ENCODE assay signal across 28 cellular contexts in the genomic region with DNA sequence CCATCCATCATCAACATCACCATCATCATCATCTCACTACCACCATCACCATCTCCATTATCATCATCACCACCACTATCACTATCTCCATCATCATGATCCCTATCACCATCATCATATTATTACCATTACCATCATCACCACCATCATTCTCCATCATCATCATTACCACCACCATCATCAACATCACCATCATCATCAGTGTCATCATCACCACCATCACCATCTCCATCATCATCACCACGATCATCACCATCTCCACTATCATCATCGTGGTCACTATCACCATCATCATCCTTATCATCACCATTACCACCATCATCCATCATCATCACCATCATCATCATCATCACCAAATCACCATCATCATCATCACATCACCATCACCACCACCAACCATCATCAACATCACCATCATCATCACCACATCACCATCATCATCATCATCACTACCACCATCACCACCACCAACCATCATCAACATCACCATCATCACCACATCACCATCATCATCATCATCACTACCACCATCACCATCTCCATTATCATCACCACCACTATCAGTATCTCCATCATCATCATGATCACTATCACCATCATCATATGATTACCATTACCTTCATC.
"Had no signal": no experiment of that assay in that cellular context is flagged by ENCODE, and none has a peak within 500 bp of the region (broad histone marks: within the 10 kb centered on the region; RNA-seq: fewer than 3 reads in every experiment).

No MANE protein-coding gene starts in this region.

- FAIRE-seq: pancreas had no signal

- H3K4me2 ChIP-seq: smooth muscle cell had no signal

- H3K36me3 ChIP-seq: pancreas, spleen, suprapubic skin, tibial artery, transverse colon, upper lobe of right lung, uterus had no signal

- ATAC-seq: naive thymus-derived CD8-positive, alpha-beta T cell; natural killer cell treated with Interleukin-12 subunit alpha and Interleukin-12 subunit beta and Interleukin-15 and Interleukin-18, amount 100 ng/mL, for 72 hours; pancreas; psoas muscle; right cardiac atrium; sciatic nerve; stimulated activated memory B cell treated with anti-CD40 and anti-IgM and Interleukin-4, amounts not matched to agents 10 μg/mL and 1 μg/mL and 100 μg/mL, for 72 hours; stimulated activated naive CD8-positive, alpha-beta T cell treated with anti-CD3 and anti-CD28 coated beads, Interleukin-15, amount 100 ng/mL, for 72 hours; stimulated activated naive CD8-positive, alpha-beta T cell treated with anti-CD3 and anti-CD28 coated beads, Interleukin-15, Interleukin-2, amounts not matched to agents 100 U/mL and 50 U/mL, for 24 hours; upper lobe of right lung had no signal

- H3K27me3 ChIP-seq: pancreas, suprapubic skin, testis, tibial artery, transverse colon, upper lobe of right lung, uterus had no signal

- DNase-seq: naive B cell; naive thymus-derived CD8-positive, alpha-beta T cell; nephron progenitor cell; occipital lobe; pancreas; psoas muscle; right cardiac atrium; stimulated activated CD4-positive, alpha-beta T cell treated with anti-CD3 and anti-CD28 coated beads, Interleukin-12 subunit alpha, Interleukin-12 subunit beta, amount 100 ng/mL, for 4 hours; stimulated activated CD4-positive, alpha-beta T cell treated with anti-CD3 and anti-CD28 coated beads, Interleukin-1b, Interleukin-23, amount 100 ng/mL, for 48 hours; stimulated activated CD4-positive, alpha-beta T cell treated with anti-CD3 and anti-CD28 coated beads, Interleukin-4, amount 100 ng/mL, for 1 hour; stimulated activated CD4-positive, alpha-beta T cell treated with anti-CD3 and anti-CD28 coated beads, Interleukin-4, amount 100 ng/mL, for 4 hours; stimulated activated CD8-positive, alpha-beta memory T cell treated with anti-CD3 and anti-CD28 coated beads, Interleukin-4, amount 100 ng/mL, for 48 hours; stimulated activated naive CD4-positive, alpha-beta T cell; stimulated activated naive CD8-positive, alpha-beta T cell treated with anti-CD3 and anti-CD28 coated beads, Interleukin-15, amount 100 ng/mL, for 72 hours; stimulated activated naive CD8-positive, alpha-beta T cell treated with anti-CD3 and anti-CD28 coated beads, Interleukin-15, Interleukin-2, amounts not matched to agents 100 U/mL and 50 U/mL, for 24 hours; substantia nigra; testis; tibial artery; transverse colon; upper lobe of right lung; uterus had no signal

- H3K4me1 ChIP-seq: psoas muscle, spleen, testis, uterus had no signal

- H3K9me3 ChIP-seq: pancreas, psoas muscle, spleen, suprapubic skin, testis, tibial artery, transverse colon, upper lobe of right lung, uterus had no signal

- H3K4me3 ChIP-seq: pancreas, psoas muscle, skin epidermis, smooth muscle cell, spleen, suprapubic skin, testis, tibial artery, transverse colon, upper lobe of right lung, uterus had no signal

- H3K27ac ChIP-seq: pancreas, psoas muscle, skin epidermis, spleen, suprapubic skin, testis, tibial artery, transverse colon, upper lobe of right lung, uterus had no signal
